26 cellular contexts compared by ENCODE assay signal in the genomic region with DNA sequence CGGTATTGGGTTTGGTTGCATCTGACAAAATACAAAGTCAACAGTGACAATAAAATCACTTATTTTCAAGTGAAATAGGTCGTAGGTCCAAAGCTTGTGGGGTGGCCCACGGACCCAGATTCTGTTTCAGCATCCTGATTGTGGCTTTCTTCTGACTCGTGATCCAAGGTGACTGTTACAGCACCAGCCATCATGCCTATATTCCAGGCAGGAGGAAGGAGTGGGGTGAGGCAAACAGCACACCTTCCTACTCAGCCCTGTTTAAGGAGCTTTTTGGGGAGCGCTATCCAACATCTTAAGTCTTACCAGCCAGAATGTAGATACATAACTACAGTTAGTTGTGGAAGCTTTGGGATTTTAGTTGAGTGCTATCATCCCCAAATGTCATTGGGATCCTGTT. TPM values are rescaled to one million over a fixed set of nuclear protein-coding genes. Genes with fewer than 3 reads are reported as not detected.
"Had no signal": no experiment of that assay in that cellular context is flagged by ENCODE, and none has a peak within 500 bp of the region (broad histone marks: within the 10 kb centered on the region; RNA-seq: fewer than 3 reads in every experiment).

No MANE protein-coding gene starts in this region.

- H3K27ac ChIP-seq: adrenal gland, ascending aorta, breast epithelium, cardiac muscle cell, colonic mucosa had no signal

- H3K4me1 ChIP-seq: adrenal gland, ascending aorta, breast epithelium had no signal

- H3K4me3 Mint-ChIP-seq: activated CD4-positive, alpha-beta memory T cell treated with anti-CD3 and anti-CD28 coated beads for 36 hours; activated CD4-positive, alpha-beta T cell treated with anti-CD3 and anti-CD28 coated beads for 36 hours; activated CD4-positive, alpha-beta T cell treated with anti-CD3 and anti-CD28 coated beads, Interleukin-2, amount 10 ng/mL, durations not matched to agents 24 days and 14 days; activated CD8-positive, alpha-beta memory T cell treated with anti-CD3 and anti-CD28 coated beads, Interleukin-2, amount 10 ng/mL, durations not matched to agents 7 days and 5 days; activated CD8-positive, alpha-beta T cell treated with anti-CD3 and anti-CD28 coated beads, Interleukin-2, amount 10 ng/mL, durations not matched to agents 7 days and 5 days; activated naive CD4-positive, alpha-beta T cell treated with anti-CD3 and anti-CD28 coated beads for 36 hours; activated naive CD4-positive, alpha-beta T cell treated with anti-CD3 and anti-CD28 coated beads, Interleukin-2, amount 50 U/mL, for 24 hours; activated naive CD8-positive, alpha-beta T cell treated with anti-CD3 and anti-CD28 coated beads for 36 hours; activated naive CD8-positive, alpha-beta T cell treated with anti-CD3 and anti-CD28 coated beads, Interleukin-2, amount 50 U/mL, for 24 hours; activated T-helper 1 cell treated with anti-CD3 and anti-CD28 coated beads, Interleukin-12 subunit alpha, Interleukin-12 subunit beta, Interleukin-2, Interleukin-4 antibody, amounts not matched to agents 30 ng/mL and 10 ng/mL and 1 ng/mL, durations not matched to agents 14 hours and 24 hours and 36 hours; brain had no signal

- H3K27me3 Mint-ChIP-seq: activated CD4-positive, alpha-beta memory T cell treated with anti-CD3 and anti-CD28 coated beads for 36 hours; activated CD4-positive, alpha-beta T cell treated with anti-CD3 and anti-CD28 coated beads for 36 hours; activated CD4-positive, alpha-beta T cell treated with anti-CD3 and anti-CD28 coated beads, Interleukin-2, amount 10 ng/mL, durations not matched to agents 24 days and 14 days; activated CD8-positive, alpha-beta memory T cell treated with anti-CD3 and anti-CD28 coated beads, Interleukin-2, amount 10 ng/mL, durations not matched to agents 7 days and 5 days; activated naive CD4-positive, alpha-beta T cell treated with anti-CD3 and anti-CD28 coated beads, Interleukin-2, amount 50 U/mL, for 24 hours; activated naive CD8-positive, alpha-beta T cell treated with anti-CD3 and anti-CD28 coated beads for 36 hours; activated naive CD8-positive, alpha-beta T cell treated with anti-CD3 and anti-CD28 coated beads, Interleukin-2, amount 50 U/mL, for 24 hours; brain had no signal

- H3K9me3 ChIP-seq: adrenal gland, ascending aorta, breast epithelium, colonic mucosa had no signal

- H3K27ac Mint-ChIP-seq: activated CD4-positive, alpha-beta memory T cell treated with anti-CD3 and anti-CD28 coated beads for 36 hours; activated CD4-positive, alpha-beta T cell treated with anti-CD3 and anti-CD28 coated beads for 36 hours; activated CD4-positive, alpha-beta T cell treated with anti-CD3 and anti-CD28 coated beads, Interleukin-2, amount 10 ng/mL, durations not matched to agents 24 days and 14 days; activated CD8-positive, alpha-beta memory T cell treated with anti-CD3 and anti-CD28 coated beads, Interleukin-2, amount 10 ng/mL, durations not matched to agents 7 days and 5 days; activated CD8-positive, alpha-beta T cell treated with anti-CD3 and anti-CD28 coated beads, Interleukin-2, amount 10 ng/mL, durations not matched to agents 7 days and 5 days; activated naive CD4-positive, alpha-beta T cell treated with anti-CD3 and anti-CD28 coated beads for 36 hours; activated naive CD4-positive, alpha-beta T cell treated with anti-CD3 and anti-CD28 coated beads, Interleukin-2, amount 50 U/mL, for 24 hours; activated naive CD8-positive, alpha-beta T cell treated with anti-CD3 and anti-CD28 coated beads for 36 hours; activated naive CD8-positive, alpha-beta T cell treated with anti-CD3 and anti-CD28 coated beads, Interleukin-2, amount 50 U/mL, for 24 hours; activated T-helper 1 cell treated with anti-CD3 and anti-CD28 coated beads, Interleukin-12 subunit alpha, Interleukin-12 subunit beta, Interleukin-2, Interleukin-4 antibody, amounts not matched to agents 30 ng/mL and 10 ng/mL and 1 ng/mL, durations not matched to agents 14 hours and 24 hours and 36 hours had no signal

- H3K4me1 Mint-ChIP-seq: activated CD4-positive, alpha-beta T cell treated with anti-CD3 and anti-CD28 coated beads for 36 hours; activated CD4-positive, alpha-beta T cell treated with anti-CD3 and anti-CD28 coated beads, Interleukin-2, amount 10 ng/mL, durations not matched to agents 24 days and 14 days; activated CD8-positive, alpha-beta memory T cell treated with anti-CD3 and anti-CD28 coated beads, Interleukin-2, amount 10 ng/mL, durations not matched to agents 7 days and 5 days; activated naive CD4-positive, alpha-beta T cell treated with anti-CD3 and anti-CD28 coated beads, Interleukin-2, amount 50 U/mL, for 24 hours; activated naive CD8-positive, alpha-beta T cell treated with anti-CD3 and anti-CD28 coated beads for 36 hours; activated naive CD8-positive, alpha-beta T cell treated with anti-CD3 and anti-CD28 coated beads, Interleukin-2, amount 50 U/mL, for 24 hours had no signal

- H3K4me3 ChIP-seq: adrenal gland, ascending aorta, breast epithelium, cardiac muscle cell, colonic mucosa had no signal

- H3K36me3 ChIP-seq: breast epithelium, colonic mucosa had no signal

- H3K9me3 Mint-ChIP-seq: activated CD4-positive, alpha-beta memory T cell treated with anti-CD3 and anti-CD28 coated beads for 36 hours; activated CD4-positive, alpha-beta T cell treated with anti-CD3 and anti-CD28 coated beads, Interleukin-2, amount 10 ng/mL, durations not matched to agents 24 days and 14 days; activated naive CD4-positive, alpha-beta T cell treated with anti-CD3 and anti-CD28 coated beads for 36 hours; activated naive CD4-positive, alpha-beta T cell treated with anti-CD3 and anti-CD28 coated beads, Interleukin-2, amount 50 U/mL, for 24 hours; activated naive CD8-positive, alpha-beta T cell treated with anti-CD3 and anti-CD28 coated beads for 36 hours; activated naive CD8-positive, alpha-beta T cell treated with anti-CD3 and anti-CD28 coated beads, Interleukin-2, amount 50 U/mL, for 24 hours; activated T-helper 1 cell treated with anti-CD3 and anti-CD28 coated beads, Interleukin-12 subunit alpha, Interleukin-12 subunit beta, Interleukin-2, Interleukin-4 antibody, amounts not matched to agents 30 ng/mL and 10 ng/mL and 1 ng/mL, durations not matched to agents 14 hours and 24 hours and 36 hours; brain had no signal

- H3K27me3 ChIP-seq: adrenal gland, ascending aorta, breast epithelium, cardiac muscle cell, colonic mucosa had no signal

- DNase-seq: activated CD4-positive, alpha-beta memory T cell treated with anti-CD3 and anti-CD28 coated beads for 36 hours; activated CD4-positive, alpha-beta T cell treated with anti-CD3 and anti-CD28 coated beads for 36 hours; activated CD4-positive, alpha-beta T cell treated with anti-CD3 and anti-CD28 coated beads, Interleukin-2, amount 10 ng/mL, durations not matched to agents 24 days and 14 days; activated CD4-positive, CD25-positive, alpha-beta regulatory T cell; activated CD4-positive, CD25-positive, alpha-beta regulatory T cell treated with anti-CD3 and anti-CD28 coated beads, Interleukin-2, amount 50 U/mL, for 72 hours; activated CD8-positive, alpha-beta memory T cell treated with anti-CD3 and anti-CD28 coated beads, Interleukin-2, amount 10 ng/mL, durations not matched to agents 7 days and 5 days; activated CD8-positive, alpha-beta memory T cell treated with anti-CD3 and anti-CD28 coated beads, Interleukin-2, amount 50 U/mL, for 4 hours; activated CD8-positive, alpha-beta T cell treated with anti-CD3 and anti-CD28 coated beads, Interleukin-2, amount 10 ng/mL, durations not matched to agents 7 days and 5 days; activated naive CD4-positive, alpha-beta T cell treated with anti-CD3 and anti-CD28 coated beads for 36 hours; activated naive CD8-positive, alpha-beta T cell treated with anti-CD3 and anti-CD28 coated beads for 36 hours; activated naive CD8-positive, alpha-beta T cell treated with anti-CD3 and anti-CD28 coated beads, Interleukin-2, amount 50 U/mL, for 24 hours; activated T-cell treated with anti-CD3 and anti-CD28 coated beads, Interleukin-2, amount 50 U/mL, for 1 hour; activated T-cell treated with anti-CD3 and anti-CD28 coated beads, Interleukin-2, amount 50 U/mL, for 48 hours; central memory CD4-positive, alpha-beta T cell; cerebellar nuclear complex; colonic mucosa; effector CD8-positive, alpha-beta T cell; foreskin fibroblast; T-helper 2 cell had no signal

RNA-seq across cellular contexts. Expression of a gene that starts 8.7 kb away (rescaled TPM):
- total RNA-seq: ascending aorta had no signal
